ENCODE assay signal across 2 cellular contexts in genomic region chr14:75252254-75252837, GRCh38.
A peak's percentile ranks its signal among the peaks of the same experiment; 100 is the strongest.
TF ChIP-seq lines count a peak whose summit lies in the region.

No MANE protein-coding gene starts in this region.

TF ChIP-seq in K562, 482 proteins besides CTCF, POLR2A, EP300 and RAD21 (continued from another document):
- no peak for TF ChIP-seq HLTF (IDR thresholded peaks at IDR 0.05)
- TF ChIP-seq, protein P1, sequence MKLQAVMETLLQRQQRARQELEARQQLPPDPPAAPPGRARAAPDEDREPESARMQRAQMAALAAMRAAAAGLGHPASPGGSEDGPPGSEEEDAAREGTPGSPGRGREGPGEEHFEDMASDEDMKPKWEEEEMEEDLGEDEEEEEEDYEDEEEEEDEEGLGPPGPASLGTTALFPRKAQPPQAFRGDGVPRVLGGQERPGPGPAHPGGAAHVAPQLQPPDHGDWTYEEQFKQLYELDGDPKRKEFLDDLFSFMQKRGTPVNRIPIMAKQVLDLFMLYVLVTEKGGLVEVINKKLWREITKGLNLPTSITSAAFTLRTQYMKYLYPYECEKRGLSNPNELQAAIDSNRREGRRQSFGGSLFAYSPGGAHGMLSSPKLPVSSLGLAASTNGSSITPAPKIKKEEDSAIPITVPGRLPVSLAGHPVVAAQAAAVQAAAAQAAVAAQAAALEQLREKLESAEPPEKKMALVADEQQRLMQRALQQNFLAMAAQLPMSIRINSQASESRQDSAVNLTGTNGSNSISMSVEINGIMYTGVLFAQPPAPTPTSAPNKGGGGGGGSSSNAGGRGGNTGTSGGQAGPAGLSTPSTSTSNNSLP (IDR thresholded peaks at IDR 0.05; ENCODE audit: borderline replicate concordance, low read depth, low read length), result no peak
- TF ChIP-seq, protein P2, sequence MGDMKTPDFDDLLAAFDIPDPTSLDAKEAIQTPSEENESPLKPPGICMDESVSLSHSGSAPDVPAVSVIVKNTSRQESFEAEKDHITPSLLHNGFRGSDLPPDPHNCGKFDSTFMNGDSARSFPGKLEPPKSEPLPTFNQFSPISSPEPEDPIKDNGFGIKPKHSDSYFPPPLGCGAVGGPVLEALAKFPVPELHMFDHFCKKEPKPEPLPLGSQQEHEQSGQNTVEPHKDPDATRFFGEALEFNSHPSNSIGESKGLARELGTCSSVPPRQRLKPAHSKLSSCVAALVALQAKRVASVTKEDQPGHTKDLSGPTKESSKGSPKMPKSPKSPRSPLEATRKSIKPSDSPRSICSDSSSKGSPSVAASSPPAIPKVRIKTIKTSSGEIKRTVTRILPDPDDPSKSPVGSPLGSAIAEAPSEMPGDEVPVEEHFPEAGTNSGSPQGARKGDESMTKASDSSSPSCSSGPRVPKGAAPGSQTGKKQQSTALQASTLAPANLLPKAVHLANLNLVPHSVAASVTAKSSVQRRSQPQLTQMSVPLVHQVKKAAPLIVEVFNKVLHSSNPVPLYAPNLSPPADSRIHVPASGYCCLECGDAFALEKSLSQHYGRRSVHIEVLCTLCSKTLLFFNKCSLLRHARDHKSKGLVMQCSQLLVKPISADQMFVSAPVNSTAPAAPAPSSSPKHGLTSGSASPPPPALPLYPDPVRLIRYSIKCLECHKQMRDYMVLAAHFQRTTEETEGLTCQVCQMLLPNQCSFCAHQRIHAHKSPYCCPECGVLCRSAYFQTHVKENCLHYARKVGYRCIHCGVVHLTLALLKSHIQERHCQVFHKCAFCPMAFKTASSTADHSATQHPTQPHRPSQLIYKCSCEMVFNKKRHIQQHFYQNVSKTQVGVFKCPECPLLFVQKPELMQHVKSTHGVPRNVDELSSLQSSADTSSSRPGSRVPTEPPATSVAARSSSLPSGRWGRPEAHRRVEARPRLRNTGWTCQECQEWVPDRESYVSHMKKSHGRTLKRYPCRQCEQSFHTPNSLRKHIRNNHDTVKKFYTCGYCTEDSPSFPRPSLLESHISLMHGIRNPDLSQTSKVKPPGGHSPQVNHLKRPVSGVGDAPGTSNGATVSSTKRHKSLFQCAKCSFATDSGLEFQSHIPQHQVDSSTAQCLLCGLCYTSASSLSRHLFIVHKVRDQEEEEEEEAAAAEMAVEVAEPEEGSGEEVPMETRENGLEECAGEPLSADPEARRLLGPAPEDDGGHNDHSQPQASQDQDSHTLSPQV (IDR thresholded peaks at IDR 0.05), result 0 out of 2 replicates have a peak, but pooled peaks have one; percentile 22
TF ChIP-seq in K562: peak in this region for 2.

TF ChIP-seq in HepG2, 621 proteins besides CTCF, POLR2A, EP300 and RAD21 (continued from another document):
- TF ChIP-seq ZNF687 (CRISPR knock-in tag; IDR thresholded peaks at IDR 0.05), result peak; percentile 65
